In the genomic region with DNA sequence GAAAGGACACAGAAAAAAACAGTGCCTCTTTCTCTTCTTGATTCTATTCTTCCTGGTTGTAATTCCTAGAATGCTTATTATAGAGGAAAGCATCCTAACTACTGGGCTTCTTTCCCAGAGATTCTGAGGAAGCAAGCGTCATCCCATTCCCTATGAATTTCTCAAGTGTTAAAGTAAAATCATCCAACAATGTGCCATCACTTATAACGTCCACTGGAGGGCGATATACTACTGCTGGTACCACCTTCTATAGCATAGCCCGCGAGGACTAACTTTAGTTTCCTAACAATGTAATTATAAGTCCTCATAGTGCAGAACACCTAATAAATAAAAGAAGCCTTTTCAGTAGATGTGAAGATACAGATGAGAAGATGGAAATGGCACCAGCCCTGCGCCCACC, we compare ENCODE assay signal across 8 cellular contexts. TPM values are rescaled to one million over a fixed set of nuclear protein-coding genes. Genes with fewer than 3 reads are reported as not detected.
A peak's percentile ranks its signal among the peaks of the same experiment; 100 is the strongest.
DNase-seq lines count a peak whose midpoint lies in the region; ATAC-seq, FAIRE-seq and TF ChIP-seq lines count a peak whose summit lies in the region.

No MANE protein-coding gene starts in this region.

- H4K20me1 ChIP-seq in GM23338 (replicated peaks; ENCODE audit: insufficient read depth) = no peaks in the 10 kb centered on the region

- H3K36me3 ChIP-seq in GM23338 (ENCODE audit: insufficient read depth) (no peaks in the 10 kb centered on the region), NT2/D1 (ENCODE audit: insufficient read depth, insufficient read length, low read length) (no peaks in the 10 kb centered on the region), psoas muscle (ENCODE audit: insufficient read depth in 1 of 2, low read depth in 1 of 2) (no peaks in the 10 kb centered on the region)

- DNase-seq in D721Med (ENCODE audit: insufficient read length, low spot score) (no peak), GM23338 (ENCODE audit: low spot score) (peak; percentile 70), NT2/D1 (ENCODE audit: low read depth, low spot score) (peak; percentile 13), epithelial cell of proximal tubule (ENCODE audit: low read depth) (peak; percentile 0), psoas muscle (no peak), LoVo (ENCODE audit: low spot score) (no peak)
- no peak for DNase-seq in stimulated activated CD4-positive, alpha-beta T cell treated with anti-CD3 and anti-CD28 coated beads, Interleukin-2, amount 100 ng/mL, for 48 hours

- H3K36me3 Mint-ChIP-seq in GM23338 (ENCODE audit: low read depth) = peaks cover 5% of the 10 kb centered on the region; the same call in 1 of the 3 replicates

- peaks cover 14% of the 10 kb centered on the region for H3K4me1 Mint-ChIP-seq in GM23338

- H3K27me3 ChIP-seq in GM23338 (ENCODE audit: insufficient read depth) (peaks cover 18% of the 10 kb centered on the region), NT2/D1 (ENCODE audit: insufficient read depth, insufficient read length) (peaks cover 5% of the 10 kb centered on the region), psoas muscle (ENCODE audit: insufficient read depth in 3 of 3, low read length in 2 of 3) (peaks cover 0 to 46% (median 3%) of the 10 kb centered on the region in 3 donors)

- no peaks in the 10 kb centered on the region for H3K9me2 ChIP-seq in GM23338 (ENCODE audit: insufficient read depth)

- H3K27me3 Mint-ChIP-seq in GM23338 (ENCODE audit: insufficient read depth, low read depth, poor library complexity) = peaks cover 7% of the 10 kb centered on the region

- peak; percentile 60 for TF ChIP-seq CTCF in D721Med (IDR thresholded peaks at IDR 0.05; ENCODE audit: insufficient read depth, missing control alignments)
- peak; percentile 69 to 74 for TF ChIP-seq CTCF in GM23338 (conservative IDR thresholded peaks at IDR 0.05; ENCODE audit: low read depth in 2 of 2)
- peak; percentile 59 for TF ChIP-seq CTCF in epithelial cell of proximal tubule (conservative IDR thresholded peaks at IDR 0.05; ENCODE audit: low read depth, low read length)
- TF ChIP-seq CTCF in psoas muscle (IDR thresholded peaks at IDR 0.05) = peak; percentile 37

- H3K4me1 ChIP-seq in GM23338 (ENCODE audit: insufficient read depth) (no peaks in the 10 kb centered on the region), NT2/D1 (ENCODE audit: insufficient read depth, insufficient read length) (no peaks in the 10 kb centered on the region), psoas muscle (no peaks in the 10 kb centered on the region)

- no peak overlapping the region for H3K4me2 ChIP-seq in GM23338

- H3K4me3 ChIP-seq in GM23338 (no peak overlapping the region), NT2/D1 (ENCODE audit: insufficient read length, low read depth) (no peak overlapping the region), epithelial cell of proximal tubule (ENCODE audit: low read depth, low read length) (no peak overlapping the region), psoas muscle (no peak overlapping the region)

- peak overlapping the region; percentile 46 for H3K9ac ChIP-seq in NT2/D1 (ENCODE audit: insufficient read length, low read depth)

- H3K4me3 Mint-ChIP-seq in GM23338 = no peak overlapping the region

- H3K27ac Mint-ChIP-seq in GM23338 = no peak overlapping the region

- no peaks in the 10 kb centered on the region for H3F3A ChIP-seq in GM23338 (replicated peaks; ENCODE audit: low read depth)

- 5 to 7% (median 6%) methylated on average over 6 of the region's 6 CpGs for WGBS in psoas muscle, 3 donors

- H3K79me2 ChIP-seq in GM23338 (replicated peaks; ENCODE audit: insufficient read depth) = no peaks in the 10 kb centered on the region

- H3K9me3 ChIP-seq in NT2/D1 (ENCODE audit: insufficient read depth, low read length) = no peaks in the 10 kb centered on the region; the same call in 1 of the 2 replicates
- H3K9me3 ChIP-seq in psoas muscle = no peaks in the 10 kb centered on the region

- intact Hi-C loops in psoas muscle (cut with DNase I) = no loop called here

- ATAC-seq in GM23338 (peak; percentile 44), psoas muscle (no peak), HG03571 (IDR thresholded peaks at IDR 0.05; ENCODE audit: unreplicated experiment) (no peak)

- no peak overlapping the region for H3K27ac ChIP-seq in GM23338 (ENCODE audit: low read depth)
- no peak overlapping the region for H3K27ac ChIP-seq in psoas muscle

- FAIRE-seq in D721Med (lab: Jason Lieb, UNC) = no peak

- peaks cover 6% of the 10 kb centered on the region; the same call in 1 of the 3 replicates for H3K9me3 Mint-ChIP-seq in GM23338

- H2AFZ ChIP-seq in GM23338 = no peak overlapping the region

TF ChIP-seq in GM23338, 12 proteins besides CTCF, POLR2A, EP300 and RAD21 (continues in another document):
- no peak for TF ChIP-seq CREB1 (CRISPR knock-in tag; IDR thresholded peaks at IDR 0.05; ENCODE audit: low read depth)
- no peak for TF ChIP-seq NANOG (IDR thresholded peaks at IDR 0.05; ENCODE audit: borderline replicate concordance)
- TF ChIP-seq, protein P1, sequence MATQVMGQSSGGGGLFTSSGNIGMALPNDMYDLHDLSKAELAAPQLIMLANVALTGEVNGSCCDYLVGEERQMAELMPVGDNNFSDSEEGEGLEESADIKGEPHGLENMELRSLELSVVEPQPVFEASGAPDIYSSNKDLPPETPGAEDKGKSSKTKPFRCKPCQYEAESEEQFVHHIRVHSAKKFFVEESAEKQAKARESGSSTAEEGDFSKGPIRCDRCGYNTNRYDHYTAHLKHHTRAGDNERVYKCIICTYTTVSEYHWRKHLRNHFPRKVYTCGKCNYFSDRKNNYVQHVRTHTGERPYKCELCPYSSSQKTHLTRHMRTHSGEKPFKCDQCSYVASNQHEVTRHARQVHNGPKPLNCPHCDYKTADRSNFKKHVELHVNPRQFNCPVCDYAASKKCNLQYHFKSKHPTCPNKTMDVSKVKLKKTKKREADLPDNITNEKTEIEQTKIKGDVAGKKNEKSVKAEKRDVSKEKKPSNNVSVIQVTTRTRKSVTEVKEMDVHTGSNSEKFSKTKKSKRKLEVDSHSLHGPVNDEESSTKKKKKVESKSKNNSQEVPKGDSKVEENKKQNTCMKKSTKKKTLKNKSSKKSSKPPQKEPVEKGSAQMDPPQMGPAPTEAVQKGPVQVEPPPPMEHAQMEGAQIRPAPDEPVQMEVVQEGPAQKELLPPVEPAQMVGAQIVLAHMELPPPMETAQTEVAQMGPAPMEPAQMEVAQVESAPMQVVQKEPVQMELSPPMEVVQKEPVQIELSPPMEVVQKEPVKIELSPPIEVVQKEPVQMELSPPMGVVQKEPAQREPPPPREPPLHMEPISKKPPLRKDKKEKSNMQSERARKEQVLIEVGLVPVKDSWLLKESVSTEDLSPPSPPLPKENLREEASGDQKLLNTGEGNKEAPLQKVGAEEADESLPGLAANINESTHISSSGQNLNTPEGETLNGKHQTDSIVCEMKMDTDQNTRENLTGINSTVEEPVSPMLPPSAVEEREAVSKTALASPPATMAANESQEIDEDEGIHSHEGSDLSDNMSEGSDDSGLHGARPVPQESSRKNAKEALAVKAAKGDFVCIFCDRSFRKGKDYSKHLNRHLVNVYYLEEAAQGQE (IDR thresholded peaks at IDR 0.05; ENCODE audit: unreplicated experiment) = no peak
- TF ChIP-seq, protein P2, sequence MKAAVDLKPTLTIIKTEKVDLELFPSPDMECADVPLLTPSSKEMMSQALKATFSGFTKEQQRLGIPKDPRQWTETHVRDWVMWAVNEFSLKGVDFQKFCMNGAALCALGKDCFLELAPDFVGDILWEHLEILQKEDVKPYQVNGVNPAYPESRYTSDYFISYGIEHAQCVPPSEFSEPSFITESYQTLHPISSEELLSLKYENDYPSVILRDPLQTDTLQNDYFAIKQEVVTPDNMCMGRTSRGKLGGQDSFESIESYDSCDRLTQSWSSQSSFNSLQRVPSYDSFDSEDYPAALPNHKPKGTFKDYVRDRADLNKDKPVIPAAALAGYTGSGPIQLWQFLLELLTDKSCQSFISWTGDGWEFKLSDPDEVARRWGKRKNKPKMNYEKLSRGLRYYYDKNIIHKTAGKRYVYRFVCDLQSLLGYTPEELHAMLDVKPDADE (IDR thresholded peaks at IDR 0.05) = no peak
- TF ChIP-seq JUNB (IDR thresholded peaks at IDR 0.05; ENCODE audit: unreplicated experiment) = no peak
- TF ChIP-seq ZNF331 (CRISPR knock-in tag; IDR thresholded peaks at IDR 0.05; ENCODE audit: low read depth) = no peak

RNA-seq across cellular contexts. Expression of gene CENPVL3, which starts 4.4 kb away (rescaled TPM):
- total RNA-seq in GM23338 (2014; rRNA removed; shearing (Covaris generic)) = 3.2 and 4.8 TPM in 2 replicates
- 4.4 and 5.1 TPM in 2 replicates for polyA plus RNA-seq in GM23338 (2016; fragmentation: Nextera tagmentation; extraction: Ambion mirVana)
- 0.07 and 0.23 TPM in 2 replicates for total RNA-seq in epithelial cell of proximal tubule
- not detected for total RNA-seq in psoas muscle
- not detected for polyA plus RNA-seq in psoas muscle

Comparison
In these comparisons a context has a peak if more than half of its experiments do, and no peak if none do; other contexts are left out.
1. DNase-seq: peak in GM23338 (single experiment), NT2/D1 (single experiment) and epithelial cell of proximal tubule (single experiment); none in D721Med (single experiment), psoas muscle (0 of 2), LoVo (single experiment) and stimulated activated CD4-positive, alpha-beta T cell treated with anti-CD3 and anti-CD28 coated beads, Interleukin-2, amount 100 ng/mL, for 48 hours (0 of 2).
2. Peak in every context shown above with its lines, with median percentiles within 50 percentile points of each other: CTCF ChIP-seq.